ENCODE assay signal across 8 cellular contexts in genomic region chr19:46661020-46661731, GRCh38. TPM values are rescaled to one million over a fixed set of nuclear protein-coding genes. Genes with fewer than 3 reads are reported as not detected.
A peak's percentile ranks its signal among the peaks of the same experiment; 100 is the strongest.
DNase-seq lines count a peak whose midpoint lies in the region; ATAC-seq and TF ChIP-seq lines count a peak whose summit lies in the region.

Gene DACT3, minus strand, starts transcription at chr19:46661182. Its CDS starts 118 bp downstream, at chr19:46661064.

- peaks cover 20% of the 10 kb centered on the region for H3K4me1 Mint-ChIP-seq in activated CD4-positive, alpha-beta memory T cell treated with anti-CD3 and anti-CD28 coated beads for 36 hours (ENCODE audit: low read depth)

- CTCF ChIA-PET in activated CD4-positive, alpha-beta memory T cell treated with anti-CD3 and anti-CD28 coated beads for 36 hours (lab: Charles Lee) = interaction anchor here (0.6 to 6.2 kb wide), 31 partner anchors 10 to 969 kb away, joined by 3 to 319 read pairs (median 4); partner anchors contain the start of genes AP2S1, CALM3 and QPCTL

- peaks cover 0 to 31% of the 10 kb centered on the region in 2 donors for H3K4me1 ChIP-seq in left lung

- H3K27ac Mint-ChIP-seq in activated CD4-positive, alpha-beta memory T cell treated with anti-CD3 and anti-CD28 coated beads for 36 hours = peak within 1 kb of the TSS; percentile 57

- DNase-seq in C1 segment of cervical spinal cord (lab: John Stamatoyannopoulos, UW) (peak; percentile 97 to 100 (median 100)), NCI-H774 (lab: John Stamatoyannopoulos, UW) (peak; percentile 99), dermis microvascular lymphatic vessel endothelial cell (ENCODE audit: low read depth in 2 of 2) (peak; percentile 98 to 100), left lung (peak; percentile 99 to 100)
- DNase-seq in activated CD4-positive, alpha-beta memory T cell treated with anti-CD3 and anti-CD28 coated beads for 36 hours = peak; percentile 100
- DNase-seq in stimulated activated CD4-positive, alpha-beta T cell treated with anti-CD3 and anti-CD28 coated beads, Interleukin-2, amount 100 ng/mL, for 24 hours = peak; percentile 100

- H3K36me3 Mint-ChIP-seq in activated CD4-positive, alpha-beta memory T cell treated with anti-CD3 and anti-CD28 coated beads for 36 hours = no peaks in the 10 kb centered on the region

- peak within 1 kb of the TSS; percentile 72 to 77 for H3K27ac ChIP-seq in left lung

- peak within 1 kb of the TSS; percentile 69 for H3K4me3 Mint-ChIP-seq in activated CD4-positive, alpha-beta memory T cell treated with anti-CD3 and anti-CD28 coated beads for 36 hours

- ATAC-seq in GM19452 (IDR thresholded peaks at IDR 0.05; ENCODE audit: unreplicated experiment) = peak; percentile 88
- ATAC-seq in HG03571 (IDR thresholded peaks at IDR 0.05; ENCODE audit: unreplicated experiment) = peak; percentile 86
- peak; percentile 95 for ATAC-seq in left lung

- intact Hi-C loops in activated CD4-positive, alpha-beta memory T cell treated with anti-CD3 and anti-CD28 coated beads for 36 hours (cut with micrococcal nuclease) = loop anchor here (1.0 kb wide), 1 partner anchor 27 kb away; no protein-coding TSS in a partner anchor
- intact Hi-C loops in left lung (cut with DNase I) = loop anchor here in 1 of 2 donors (10.0 kb wide), 1 partner anchor 126 kb away; no protein-coding TSS in a partner anchor

- POLR2A ChIA-PET in activated CD4-positive, alpha-beta memory T cell treated with anti-CD3 and anti-CD28 coated beads for 36 hours (lab: Charles Lee) = interaction anchor here (0.6 to 3.0 kb wide), 10 partner anchors 21 to 257 kb away, joined by 3 to 23 read pairs (median 5); partner anchors contain the start of gene CALM3

- H3K4me3 ChIP-seq in left lung = peak within 1 kb of the TSS; percentile 40 to 54

- H3K9me3 ChIP-seq in left lung = no peaks in the 10 kb centered on the region

- H3K27me3 ChIP-seq in left lung = peaks cover 14 to 47% of the 10 kb centered on the region in 2 donors

- H3K36me3 ChIP-seq in left lung = no peaks in the 10 kb centered on the region

- TF ChIP-seq CTCF in left lung (IDR thresholded peaks at IDR 0.05) = peak in 1 of 2 donors; percentile 40

- no peaks in the 10 kb centered on the region for H3K9me3 Mint-ChIP-seq in activated CD4-positive, alpha-beta memory T cell treated with anti-CD3 and anti-CD28 coated beads for 36 hours

- H3K27me3 Mint-ChIP-seq in activated CD4-positive, alpha-beta memory T cell treated with anti-CD3 and anti-CD28 coated beads for 36 hours = peaks cover 19% of the 10 kb centered on the region

RNA-seq across cellular contexts. Expression of gene DACT3, which starts in this region (rescaled TPM):
- total RNA-seq in activated CD4-positive, alpha-beta memory T cell treated with anti-CD3 and anti-CD28 coated beads for 36 hours = 1 to 10 TPM; 2.8 to 3.0 TPM
- total RNA-seq in dermis microvascular lymphatic vessel endothelial cell (under 0.01 and 0.13 TPM in 2 replicates), left lung (10 to 100 TPM in 1 of 2 donors, 1 to 10 TPM in 1; 6.6 to 15.0 TPM)

Comparison
In these comparisons a context has a peak if more than half of its experiments do, and no peak if none do; other contexts are left out.
1. Peak in every context shown above with its lines: DNase-seq, ATAC-seq, H3K4me3 ChIP-seq and H3K27ac ChIP-seq.
2. Peak in DNase-seq in dermis microvascular lymphatic vessel endothelial cell; RNA of the gene not detected or under 1 TPM.